ENCODE assay signal across 8 cellular contexts in genomic region chr2:74529357-74530238, GRCh38. TPM values are rescaled to one million over a fixed set of nuclear protein-coding genes. Genes with fewer than 3 reads are reported as not detected.
A peak's percentile ranks its signal among the peaks of the same experiment; 100 is the strongest.
DNase-seq lines count a peak whose midpoint lies in the region; ATAC-seq, FAIRE-seq and TF ChIP-seq lines count a peak whose summit lies in the region.

TSS of gene AUP1 (minus strand) at chr2:74529706. CDS start at chr2:74529629, 77 bp downstream.
TSS of gene HTRA2 (plus strand) at chr2:74529933. CDS start at chr2:74530007, 74 bp downstream.

- H2AK9ac ChIP-seq in IMR-90 (replicated peaks; ENCODE audit: low read depth, low read length, poor library complexity), result peak within 1 kb of the TSS; percentile 100

- H3K56ac ChIP-seq in IMR-90 (ENCODE audit: extremely low read depth, insufficient read depth, low read length), result peak within 1 kb of the TSS; percentile 92

- H4K20me1 ChIP-seq in IMR-90 (ENCODE audit: insufficient read depth, low read length), result peaks cover 13% of the 10 kb centered on the region

- in situ Hi-C loops in IMR-90 (cut with MboI; ENCODE audit: low sequenced_read_pairs), result no loop called here

- WGBS in IMR-90 (ENCODE audit: extremely low coverage in 2 of 2, insufficient read length in 1 of 2), 2 experiments, result 0% methylated on average over 42 of the region's 87 CpGs; no CpG with 5 or more reads in 1 of the 2 experiments

- H4K8ac ChIP-seq in IMR-90 (ENCODE audit: low read depth in 2 of 2, low read length in 2 of 2), result peak within 1 kb of the TSS; percentile 78 to 95

- no peaks in the 10 kb centered on the region for H3K27me3 ChIP-seq in IMR-90 (ENCODE audit: control insufficient read depth, insufficient read depth, low read length)
- no peaks in the 10 kb centered on the region for H3K27me3 ChIP-seq in mononuclear cell (ENCODE audit: insufficient read depth, low read length)

- H3K27ac ChIP-seq in IMR-90 (ENCODE audit: insufficient read depth, low read length), result peak within 1 kb of the TSS; percentile 85

- peak; percentile 73 for ATAC-seq in GM21526 (IDR thresholded peaks at IDR 0.05; ENCODE audit: low FRiP score, unreplicated experiment)
- peak; percentile 93 for ATAC-seq in IMR-90 (ENCODE audit: low read depth)

- H4K91ac ChIP-seq in IMR-90 (ENCODE audit: insufficient read depth, low read depth, low read length), result peak within 1 kb of the TSS; percentile 79

- H3K36me3 ChIP-seq in IMR-90 (ENCODE audit: control insufficient read depth, insufficient read depth, low read length), result peaks cover 44% of the 10 kb centered on the region

- POLR2A ChIA-PET in IMR-90 (lab: Charles Lee; ENCODE audit: unreplicated experiment), result interaction anchor here (0.5 to 0.6 kb wide), 2 partner anchors 56 to 121 kb away, joined by 4 read pairs; no protein-coding TSS in a partner anchor

- peak; percentile 6 for TF ChIP-seq RAD21 in IMR-90 (IDR thresholded peaks at IDR 0.05; ENCODE audit: low read length)

- H2BK120ac ChIP-seq in IMR-90 (ENCODE audit: low read depth, low read length), result peak within 1 kb of the TSS; percentile 77

- H3K4ac ChIP-seq in IMR-90 (ENCODE audit: low read depth, low read length), result peak within 1 kb of the TSS; percentile 90

- H3K4me3 ChIP-seq in IMR-90 (ENCODE audit: insufficient read depth, low read depth, low read length) (peak within 1 kb of the TSS; percentile 93), mononuclear cell (ENCODE audit: low read length) (peak within 1 kb of the TSS; percentile 76)

- H3K9me3 ChIP-seq in IMR-90 (ENCODE audit: control insufficient read depth, insufficient read depth, low read length) (no peaks in the 10 kb centered on the region), mononuclear cell (ENCODE audit: low read depth, low read length) (no peaks in the 10 kb centered on the region)

- CTCF ChIA-PET in IMR-90 (lab: Yijun Ruan, JAX), result interaction anchor here (0.6 kb wide), 1 partner anchor 55 kb away, joined by 4 read pairs; no protein-coding TSS in a partner anchor

- H2AFZ ChIP-seq in IMR-90 (replicated peaks; ENCODE audit: low read length, poor library complexity), result peak within 1 kb of the TSS; percentile 99

- H4K5ac ChIP-seq in IMR-90 (ENCODE audit: low read depth, low read length), result peak within 1 kb of the TSS; percentile 55

- peak within 1 kb of the TSS; percentile 88 for H2BK5ac ChIP-seq in IMR-90 (ENCODE audit: low read depth, low read length, poor library complexity, severe bottlenecking)

- DNase-seq in D721Med (ENCODE audit: insufficient read length, low spot score) (peak; percentile 99), IMR-90 (peak; percentile 99), OCI-M1 (lab: John Stamatoyannopoulos, UW) (peak; percentile 97), activated T-cell treated with anti-CD3 and anti-CD28 coated beads for 24 hours (ENCODE audit: low read depth) (peak; percentile 93), epidermal melanocyte (ENCODE audit: insufficient read length, low spot score) (peak; percentile 99)
- peak; percentile 65 to 72 for DNase-seq in stimulated activated CD8-positive, alpha-beta memory T cell treated with anti-CD3 and anti-CD28 coated beads, Interleukin-4, amount 100 ng/mL, for 1 hour (ENCODE audit: low read depth in 2 of 2, low spot score in 1 of 2)

- dilution Hi-C loops in IMR-90 (cut with HindIII; ENCODE audit: low sequenced_read_pairs, unreplicated experiment), result no loop called here

- intact Hi-C loops in IMR-90 (cut with micrococcal nuclease), result loop anchor here (1.0 to 2.0 kb wide), 3 partner anchors 46 to 58 kb away; partner anchors contain the start of gene TTC31

- peak within 1 kb of the TSS; percentile 95 for H3K4me2 ChIP-seq in IMR-90 (ENCODE audit: low read depth, low read length)

- peak; percentile 93 for TF ChIP-seq POLR2A in IMR-90 (IDR thresholded peaks at IDR 0.05; ENCODE audit: low read depth, low read length)

- H3K23ac ChIP-seq in IMR-90 (ENCODE audit: low read depth, low read length), result peak within 1 kb of the TSS; percentile 92

- H3K9me1 ChIP-seq in IMR-90 (ENCODE audit: insufficient read depth, low read length), result peaks cover 19% of the 10 kb centered on the region

- peak within 1 kb of the TSS; percentile 10; the same call in 1 of the 3 replicates for H2BK15ac ChIP-seq in IMR-90 (ENCODE audit: low read depth, low read length)

- no peak for TF ChIP-seq CTCF in D721Med (IDR thresholded peaks at IDR 0.05; ENCODE audit: insufficient read depth, missing control alignments)
- TF ChIP-seq CTCF in IMR-90 (conservative IDR thresholded peaks at IDR 0.05; ENCODE audit: low read depth, low read length), result no peak

- H3K79me1 ChIP-seq in IMR-90 (ENCODE audit: low read depth in 1 of 2, low read length in 2 of 2), result peaks cover 32 to 57% of the 10 kb centered on the region in 2 experiments

- H3K14ac ChIP-seq in IMR-90 (replicated peaks; ENCODE audit: low read depth, low read length), result peak within 1 kb of the TSS; percentile 97

- peak within 1 kb of the TSS; percentile 9 for H3K18ac ChIP-seq in IMR-90 (ENCODE audit: low read depth, low read length)

- peak within 1 kb of the TSS; percentile 93 for H3K9ac ChIP-seq in IMR-90 (ENCODE audit: low read depth, low read length)

- H2AK5ac ChIP-seq in IMR-90 (ENCODE audit: low read depth, low read length), result peak within 1 kb of the TSS; percentile 96

- H3K4me1 ChIP-seq in IMR-90 (ENCODE audit: control insufficient read depth, insufficient read depth, low read length) (peaks cover 12% of the 10 kb centered on the region), mononuclear cell (ENCODE audit: insufficient read depth, low read length) (peaks cover 30% of the 10 kb centered on the region)

- BruUV-seq in IMR-90 (replicated peaks; lab: Mats Ljungman, UMichigan), result no TSS peak

- H2BK20ac ChIP-seq in IMR-90 (ENCODE audit: low read depth, low read length), result no peak within 1 kb of the TSS; the same call in 1 of the 2 replicates

- no peak for FAIRE-seq in D721Med (lab: Jason Lieb, UNC)

TF ChIP-seq in IMR-90, 13 proteins besides CTCF, POLR2A, EP300 and RAD21:
- TF ChIP-seq FOS (IDR thresholded peaks at IDR 0.05; ENCODE audit: low read depth, low read length) (no peak), RFX5 (IDR thresholded peaks at IDR 0.05; ENCODE audit: low read depth, low read length) (no peak), MAFK (IDR thresholded peaks at IDR 0.05; ENCODE audit: low read depth, low read length) (no peak), MAZ (IDR thresholded peaks at IDR 0.05; ENCODE audit: borderline replicate concordance, low read depth, low read length) (peak; percentile 67; the same call in 1 of the 2 replicates), RCOR1 (IDR thresholded peaks at IDR 0.05; ENCODE audit: insufficient replicate concordance, low read length) (no peak), BHLHE40 (IDR thresholded peaks at IDR 0.05; ENCODE audit: low read depth, low read length) (0 out of 2 replicates have a peak, but pooled peaks have one; percentile 13), ELK1 (IDR thresholded peaks at IDR 0.05; ENCODE audit: borderline replicate concordance, low read depth, low read length) (no peak), MXI1 (IDR thresholded peaks at IDR 0.05; ENCODE audit: borderline replicate concordance, low read depth, low read length) (peak; percentile 93), CHD1 (IDR thresholded peaks at IDR 0.05; ENCODE audit: low read depth, low read length) (no peak), USF2 (IDR thresholded peaks at IDR 0.05; ENCODE audit: low read depth, low read length) (no peak), SMC3 (IDR thresholded peaks at IDR 0.05; ENCODE audit: low read depth, low read length) (no peak), NFE2L2 (IDR thresholded peaks at IDR 0.05; ENCODE audit: low read depth, low read length) (no peak; the same call in 1 of the 2 replicates), CEBPB (IDR thresholded peaks at IDR 0.05; ENCODE audit: low read depth, low read length) (no peak)

RNA-seq across cellular contexts. Expression of gene AUP1, which starts in this region (rescaled TPM):
- total RNA-seq in IMR-90 (2012; rRNA removed) (45.8 and 47.5 TPM in 2 replicates), mononuclear cell (115 TPM)
- polyA plus RNA-seq in IMR-90 (2012; rRNA removed), result 100.0 and 104 TPM in 2 replicates
- polyA plus RNA-seq in IMR-90 (2012; cell fraction: cytosol; rRNA removed), result 117 and 126 TPM in 2 replicates
- polyA plus RNA-seq in IMR-90 (2012; cell fraction: nucleus; rRNA removed; ENCODE audit: low replicate concordance), result 518 and 729 TPM in 2 replicates

RNA-seq across cellular contexts. Expression of gene HTRA2, which starts in this region (rescaled TPM):
- total RNA-seq in IMR-90 (2012; rRNA removed), result 28.1 and 34.2 TPM in 2 replicates
- 23.6 and 25.9 TPM in 2 replicates for polyA plus RNA-seq in IMR-90 (2012; rRNA removed)
- polyA plus RNA-seq in IMR-90 (2012; cell fraction: cytosol; rRNA removed), result 20.8 and 34.6 TPM in 2 replicates
- 34.6 and 46.8 TPM in 2 replicates for polyA plus RNA-seq in IMR-90 (2012; cell fraction: nucleus; rRNA removed; ENCODE audit: low replicate concordance)
- total RNA-seq in mononuclear cell, result 17.9 TPM

Comparison
In these comparisons a context has a peak if more than half of its experiments do, and no peak if none do; other contexts are left out.
1. Peak in every context shown above with its lines: DNase-seq, ATAC-seq, H3K4me3 ChIP-seq and H3K27ac ChIP-seq.